In genomic region chr4:87118421-87118820, GRCh38 we compare ENCODE assay signal across 15 cellular contexts.
DNase-seq lines count a peak whose midpoint lies in the region; ATAC-seq and TF ChIP-seq lines count a peak whose summit lies in the region.
"Had no signal": no experiment of that assay in that cellular context is flagged by ENCODE, and none has a peak within 500 bp of the region (broad histone marks: within the 10 kb centered on the region; RNA-seq: fewer than 3 reads in every experiment).

No MANE protein-coding gene starts in this region.

- H3K4me1 ChIP-seq in BLaER1: peaks cover 59% of the 10 kb centered on the region
- peaks cover 42% of the 10 kb centered on the region for H3K4me1 ChIP-seq in SJSA1 (replicated peaks)
- H3K4me1 ChIP-seq in gastrocnemius medialis: peaks cover 62 to 78% of the 10 kb centered on the region in 2 donors

- H3K36me3 ChIP-seq in BLaER1: peaks cover 99% of the 10 kb centered on the region
- peaks cover 33% of the 10 kb centered on the region for H3K36me3 ChIP-seq in SJSA1
- H3K36me3 ChIP-seq in gastrocnemius medialis: peaks cover 0 to 30% of the 10 kb centered on the region in 2 donors
- H3K36me3 ChIP-seq: neural progenitor cell had no signal

- peaks cover 91% of the 10 kb centered on the region for H4K20me1 ChIP-seq in BLaER1

- in situ Hi-C loops in gastrocnemius medialis (cut with MboI; ENCODE audit: low sequenced_read_pairs in 4 of 4): loop anchor here in 1 of 4 donors (25.0 kb wide), 1 partner anchor 106 kb away; no protein-coding TSS in a partner anchor

- H3K4me3 ChIP-seq in BLaER1: no peak overlapping the region
- H3K4me3 ChIP-seq in SJSA1: no peak overlapping the region
- no peak overlapping the region for H3K4me3 ChIP-seq in gastrocnemius medialis
- H3K4me3 ChIP-seq in dorsolateral prefrontal cortex: no peak overlapping the region
- H3K4me3 ChIP-seq: neural progenitor cell had no signal

- no peak overlapping the region for H3K9ac ChIP-seq in BLaER1
- H3K9ac ChIP-seq: neural progenitor cell had no signal

- no peaks in the 10 kb centered on the region for H3K27me3 ChIP-seq in BLaER1
- H3K27me3 ChIP-seq in SJSA1 (replicated peaks): no peaks in the 10 kb centered on the region
- no peaks in the 10 kb centered on the region for H3K27me3 ChIP-seq in gastrocnemius medialis
- no peaks in the 10 kb centered on the region for H3K27me3 ChIP-seq in dorsolateral prefrontal cortex
- H3K27me3 ChIP-seq: neural progenitor cell had no signal

- DNase-seq in SJSA1 (ENCODE audit: low read depth in 1 of 2, low spot score in 2 of 2) (no peak), kidney glomerular epithelial cell (lab: John Stamatoyannopoulos, UW) (peak; percentile 41), gastrocnemius medialis (no peak), GM20000 (ENCODE audit: low spot score) (no peak), NCI-H524 treated with DMSO at 0.1 percent for 48 hours (lab: John Stamatoyannopoulos, UW) (no peak), dorsolateral prefrontal cortex (no peak), GM10266 (ENCODE audit: extremely low spot score) (no peak)
- DNase-seq: activated CD4-positive, alpha-beta T cell treated with anti-CD3 and anti-CD28 coated beads, Interleukin-2, amount 10 ng/mL, durations not matched to agents 24 days and 14 days; activated naive CD8-positive, alpha-beta T cell treated with anti-CD3 and anti-CD28 coated beads, Interleukin-2, amount 10 ng/mL, durations not matched to agents 7 days and 5 days; CD4-positive, alpha-beta memory T cell; foreskin melanocyte; NCI-H1694; Right ventricle myocardium superior had no signal

- H3K4me2 ChIP-seq in BLaER1: peak overlapping the region; percentile 21; the same call in 1 of the 2 replicates
- H3K4me2 ChIP-seq: neural progenitor cell had no signal

- ATAC-seq in gastrocnemius medialis: no peak

- H3K27ac ChIP-seq in BLaER1: no peak overlapping the region
- H3K27ac ChIP-seq in SJSA1: peak overlapping the region; percentile 33
- H3K27ac ChIP-seq in gastrocnemius medialis: peak overlapping the region; percentile 76 to 87 (median 82)
- H3K27ac ChIP-seq in dorsolateral prefrontal cortex: peak overlapping the region in 7 of 59 donors; percentile 7 to 40 (median 27)
- H3K27ac ChIP-seq: neural progenitor cell had no signal

- H3K9me3 ChIP-seq in BLaER1 (no peaks in the 10 kb centered on the region), SJSA1 (replicated peaks) (no peaks in the 10 kb centered on the region), gastrocnemius medialis (no peaks in the 10 kb centered on the region)

- TF ChIP-seq CTCF in gastrocnemius medialis (IDR thresholded peaks at IDR 0.05 in 4 of 5, conservative IDR thresholded peaks at IDR 0.05 in 1 of 5) (no peak), GM20000 (IDR thresholded peaks at IDR 0.05; ENCODE audit: extremely low read depth, missing control alignments) (no peak), dorsolateral prefrontal cortex (IDR thresholded peaks at IDR 0.05 in 54 of 56, conservative IDR thresholded peaks at IDR 0.05 in 2 of 56; ENCODE audit: low read depth in 1 of 56, partially characterized antibody in 56 of 56) (no peak), GM10266 (IDR thresholded peaks at IDR 0.05; ENCODE audit: control insufficient read depth, insufficient read depth, low read depth, missing control alignments) (no peak)

- TF ChIP-seq POLR2A in gastrocnemius medialis (IDR thresholded peaks at IDR 0.05): no peak

- intact Hi-C loops in gastrocnemius medialis (cut with DNase I; ENCODE audit: low total_unique reads): no loop called here
- intact Hi-C loops in dorsolateral prefrontal cortex (cut with DNase I): no loop called here
